23 cellular contexts compared by ENCODE assay signal in genomic region chr4:151736367-151736766, GRCh38. TPM values are rescaled to one million over a fixed set of nuclear protein-coding genes. Genes with fewer than 3 reads are reported as not detected.
DNase-seq lines count a peak whose midpoint lies in the region; ATAC-seq, FAIRE-seq and TF ChIP-seq lines count a peak whose summit lies in the region.
"Had no signal": no experiment of that assay in that cellular context is flagged by ENCODE, and none has a peak within 500 bp of the region (broad histone marks: within the 10 kb centered on the region; RNA-seq: fewer than 3 reads in every experiment).

No MANE protein-coding gene starts in this region.

- no peak overlapping the region for H3K4me3 ChIP-seq in bronchial epithelial cell (ENCODE audit: low read depth, low read length)
- H3K4me3 ChIP-seq in epithelial cell of esophagus (ENCODE audit: low read length), result no peak overlapping the region
- H3K4me3 ChIP-seq: A549; BLaER1 treated with 17β-estradiol and CSF1 and Interleukin-3, amounts not matched to agents 10 nM and 100 nM; GM12878 had no signal

- DNase-seq in bronchial epithelial cell (ENCODE audit: low read depth) (peak; percentile 55), epithelial cell of esophagus (ENCODE audit: low read depth) (peak; percentile 50), mesothelial cell of epicardium (ENCODE audit: low spot score in 2 of 2, unreplicated experiment in 2 of 2) (no peak), activated T-cell treated with anti-CD3 and anti-CD28 coated beads for 4 hours (no peak)
- DNase-seq: AML-193; Caco-2; Calu3; CD4-positive, alpha-beta T cell; CD8-positive, alpha-beta T cell; DMS153; DMS53; DMS79; DND-41; EL; GDM1 had no signal

- H3K36me3 Mint-ChIP-seq in mesothelial cell of epicardium, result peaks cover 53% of the 10 kb centered on the region

- peak; percentile 56 for ATAC-seq in esophagus mucosa
- ATAC-seq: A549; CD8-positive, alpha-beta T cell; GM12878 had no signal

- FAIRE-seq in bronchial epithelial cell (lab: Jason Lieb, UNC), result no peak
- FAIRE-seq: A549, D721Med, GM12878, GM12892, GM18507 had no signal

- TF ChIP-seq CTCF in bronchial epithelial cell (IDR thresholded peaks at IDR 0.05; ENCODE audit: insufficient read depth, low read length, severe bottlenecking), result no peak
- TF ChIP-seq CTCF in epithelial cell of esophagus (IDR thresholded peaks at IDR 0.05; ENCODE audit: insufficient read depth, low read depth, low read length, missing control alignments), result no peak
- no peak for TF ChIP-seq CTCF in mesothelial cell of epicardium (IDR thresholded peaks at IDR 0.05; ENCODE audit: unreplicated experiment)

- H3K27me3 ChIP-seq in bronchial epithelial cell (ENCODE audit: control insufficient read depth, insufficient read depth, low read length), result no peaks in the 10 kb centered on the region
- H3K27me3 ChIP-seq: BLaER1 treated with 17β-estradiol and CSF1 and Interleukin-3, amounts not matched to agents 10 nM and 100 nM had no signal

- no peaks in the 10 kb centered on the region for H3K36me3 ChIP-seq in bronchial epithelial cell (ENCODE audit: control insufficient read depth, insufficient read depth, low read length)

- H3K27me3 Mint-ChIP-seq in mesothelial cell of epicardium (ENCODE audit: low read depth), result no peaks in the 10 kb centered on the region
- H3K27me3 Mint-ChIP-seq: B cell; CD4-positive, alpha-beta T cell had no signal

- peaks cover 42% of the 10 kb centered on the region for H3K9me3 Mint-ChIP-seq in mesothelial cell of epicardium
- H3K9me3 Mint-ChIP-seq: CD4-positive, alpha-beta T cell had no signal

- H3K27ac Mint-ChIP-seq in mesothelial cell of epicardium, result no peak overlapping the region
- H3K27ac Mint-ChIP-seq: B cell; CD4-positive, alpha-beta T cell; CD8-positive, alpha-beta T cell had no signal

- H3K4me1 Mint-ChIP-seq in mesothelial cell of epicardium, result no peaks in the 10 kb centered on the region

- H3K4me3 Mint-ChIP-seq in mesothelial cell of epicardium, result no peak overlapping the region
- H3K4me3 Mint-ChIP-seq: B cell; CD4-positive, alpha-beta T cell; CD8-positive, alpha-beta T cell had no signal

RNA-seq across cellular contexts. Expression of gene GATB, which starts 24.4 kb away (rescaled TPM):
- total RNA-seq in bronchial epithelial cell (11.1 and 14.0 TPM in 2 replicates), esophagus mucosa (22.8 TPM), mesothelial cell of epicardium (23.4 to 26.6 TPM (median 24.5 TPM) in 3 replicates)

Comparison
In these comparisons a context has a peak if more than half of its experiments do, and no peak if none do; other contexts are left out.
1. DNase-seq: peak in bronchial epithelial cell (single experiment) and epithelial cell of esophagus (single experiment); none in mesothelial cell of epicardium (0 of 2) and activated T-cell treated with anti-CD3 and anti-CD28 coated beads for 4 hours (single experiment).